In genomic region chr2:203802277-203803045, GRCh38 we compare ENCODE assay signal across 9 cellular contexts.
DNase-seq lines count a peak whose midpoint lies in the region; ATAC-seq and TF ChIP-seq lines count a peak whose summit lies in the region.
"Had no signal": no experiment of that assay in that cellular context is flagged by ENCODE, and none has a peak within 500 bp of the region (broad histone marks: within the 10 kb centered on the region; RNA-seq: fewer than 3 reads in every experiment).

No MANE protein-coding gene starts in this region.

- H3K27ac ChIP-seq in stomach: no peak overlapping the region

- DNase-seq in AG20443 (ENCODE audit: low spot score) (peak; percentile 63), M059J (ENCODE audit: low read depth) (peak; percentile 94), NCI-H510A (lab: John Stamatoyannopoulos, UW) (no peak), stomach (no peak)
- peak; percentile 46 for DNase-seq in activated naive CD4-positive, alpha-beta T cell treated with anti-CD3 and anti-CD28 coated beads, Interleukin-2, amount 10 ng/mL, durations not matched to agents 7 days and 5 days
- no peak for DNase-seq in naive thymus-derived CD8-positive, alpha-beta T cell
- DNase-seq: small intestine had no signal

- H3K27me3 Mint-ChIP-seq in activated naive CD4-positive, alpha-beta T cell treated with anti-CD3 and anti-CD28 coated beads, Interleukin-2, amount 10 ng/mL, durations not matched to agents 7 days and 5 days: no peaks in the 10 kb centered on the region
- H3K27me3 Mint-ChIP-seq in naive thymus-derived CD8-positive, alpha-beta T cell: no peaks in the 10 kb centered on the region

- TF ChIP-seq EP300 in stomach (IDR thresholded peaks at IDR 0.05): no peak

- H3K27ac Mint-ChIP-seq in activated naive CD4-positive, alpha-beta T cell treated with anti-CD3 and anti-CD28 coated beads, Interleukin-2, amount 10 ng/mL, durations not matched to agents 7 days and 5 days: peak overlapping the region; percentile 19
- H3K27ac Mint-ChIP-seq in naive thymus-derived CD8-positive, alpha-beta T cell: peak overlapping the region in 7 of 10 donors; percentile 16 to 84 (median 75)

- 74 to 87% (median 83%) methylated on average over 7 of the region's 7 CpGs for WGBS in stomach, 5 donors

- H3K4me3 ChIP-seq in stomach: no peak overlapping the region

- ATAC-seq in naive thymus-derived CD8-positive, alpha-beta T cell: peak; percentile 19 to 47
- ATAC-seq in GM19397 (IDR thresholded peaks at IDR 0.05; ENCODE audit: unreplicated experiment) (no peak), HG03342 (IDR thresholded peaks at IDR 0.05; ENCODE audit: unreplicated experiment) (no peak)

- POLR2A ChIA-PET in naive thymus-derived CD8-positive, alpha-beta T cell (lab: Charles Lee): no interaction called here

- H3K36me3 ChIP-seq in stomach: no peaks in the 10 kb centered on the region

- no peaks in the 10 kb centered on the region for H3K4me1 ChIP-seq in stomach

- CTCF ChIA-PET in activated naive CD4-positive, alpha-beta T cell treated with anti-CD3 and anti-CD28 coated beads, Interleukin-2, amount 10 ng/mL, durations not matched to agents 7 days and 5 days (lab: Charles Lee): interaction anchor here (0.8 to 1.2 kb wide), 2 partner anchors 38 to 53 kb away, joined by 3 read pairs; no protein-coding TSS in a partner anchor

- H3K4me1 Mint-ChIP-seq in activated naive CD4-positive, alpha-beta T cell treated with anti-CD3 and anti-CD28 coated beads, Interleukin-2, amount 10 ng/mL, durations not matched to agents 7 days and 5 days: peaks cover 62% of the 10 kb centered on the region
- H3K4me1 Mint-ChIP-seq in naive thymus-derived CD8-positive, alpha-beta T cell: peaks cover 20 to 56% (median 44%) of the 10 kb centered on the region in 4 donors

- peaks cover 33% of the 10 kb centered on the region for H3K36me3 Mint-ChIP-seq in activated naive CD4-positive, alpha-beta T cell treated with anti-CD3 and anti-CD28 coated beads, Interleukin-2, amount 10 ng/mL, durations not matched to agents 7 days and 5 days
- H3K36me3 Mint-ChIP-seq in naive thymus-derived CD8-positive, alpha-beta T cell: peaks cover 0 to 14% (median 10%) of the 10 kb centered on the region in 3 donors

- TF ChIP-seq CTCF in stomach (IDR thresholded peaks at IDR 0.05): no peak

- intact Hi-C loops in stomach (cut with DNase I; ENCODE audit: low total_unique reads): no loop called here

- H3K27me3 ChIP-seq in stomach: no peaks in the 10 kb centered on the region

- H3K4me3 Mint-ChIP-seq in activated naive CD4-positive, alpha-beta T cell treated with anti-CD3 and anti-CD28 coated beads, Interleukin-2, amount 10 ng/mL, durations not matched to agents 7 days and 5 days: no peak overlapping the region
- peak overlapping the region in 5 of 10 donors; percentile 31 to 79 (median 52) for H3K4me3 Mint-ChIP-seq in naive thymus-derived CD8-positive, alpha-beta T cell

- no peak for TF ChIP-seq POLR2A in stomach (IDR thresholded peaks at IDR 0.05)

- peaks cover 32% of the 10 kb centered on the region for H3K9me3 Mint-ChIP-seq in activated naive CD4-positive, alpha-beta T cell treated with anti-CD3 and anti-CD28 coated beads, Interleukin-2, amount 10 ng/mL, durations not matched to agents 7 days and 5 days
- H3K9me3 Mint-ChIP-seq in naive thymus-derived CD8-positive, alpha-beta T cell: peaks cover 9 to 28% (median 15%) of the 10 kb centered on the region in 9 donors

- H3K9me3 ChIP-seq in stomach: peaks cover 0 to 21% (median 6%) of the 10 kb centered on the region in 4 donors

Comparison
In these comparisons a context has a peak if more than half of its experiments do, and no peak if none do; other contexts are left out.
1. DNase-seq: peak in AG20443 (single experiment), M059J (single experiment) and activated naive CD4-positive, alpha-beta T cell treated with anti-CD3 and anti-CD28 coated beads, Interleukin-2, amount 10 ng/mL, durations not matched to agents 7 days and 5 days (single experiment); none in naive thymus-derived CD8-positive, alpha-beta T cell (0 of 10), NCI-H510A (single experiment) and stomach (single experiment).
2. ATAC-seq: peak in naive thymus-derived CD8-positive, alpha-beta T cell (2 of 2); none in GM19397 (single experiment) and HG03342 (single experiment).